Comparison of ENCODE assay signal across 16 cellular contexts in genomic region chr10:132533571-132534260, GRCh38. TPM values are rescaled to one million over a fixed set of nuclear protein-coding genes. Genes with fewer than 3 reads are reported as not detected.
DNase-seq lines count a peak whose midpoint lies in the region; ATAC-seq and TF ChIP-seq lines count a peak whose summit lies in the region.
"Had no signal": no experiment of that assay in that cellular context is flagged by ENCODE, and none has a peak within 500 bp of the region (broad histone marks: within the 10 kb centered on the region; RNA-seq: fewer than 3 reads in every experiment).

No MANE protein-coding gene starts in this region.

- WGBS in IMR-90 (ENCODE audit: extremely low coverage in 2 of 2, insufficient read length in 1 of 2), 2 experiments: 85% methylated on average over 11 of the region's 12 CpGs; no CpG with 5 or more reads in 1 of the 2 experiments
- 94% methylated on average over 12 of the region's 12 CpGs for WGBS in mesenchymal stem cell
- 96% methylated on average over 12 of the region's 12 CpGs for WGBS in smooth muscle cell (ENCODE audit: low lambda C conversion rate)

- H3K4me1 Mint-ChIP-seq in activated B cell treated with CpG ODN at 0.5 μM for 24 hours: peaks cover 17% of the 10 kb centered on the region
- peaks cover 13 to 22% (median 16%) of the 10 kb centered on the region in 3 donors for H3K4me1 Mint-ChIP-seq in CD8-positive, alpha-beta memory T cell

- no peaks in the 10 kb centered on the region for H3K27me3 Mint-ChIP-seq in activated B cell treated with CpG ODN at 0.5 μM for 24 hours
- H3K27me3 Mint-ChIP-seq in CD8-positive, alpha-beta memory T cell: peaks cover 8 to 13% of the 10 kb centered on the region in 2 donors

- no peak overlapping the region for H3K4me3 Mint-ChIP-seq in activated B cell treated with CpG ODN at 0.5 μM for 24 hours
- peak overlapping the region in 2 of 7 donors; percentile 27 to 98 for H3K4me3 Mint-ChIP-seq in CD8-positive, alpha-beta memory T cell
- H3K4me3 Mint-ChIP-seq: activated naive CD4-positive, alpha-beta T cell treated with anti-CD3 and anti-CD28 coated beads, Interleukin-2, amount 10 ng/mL, durations not matched to agents 7 days and 5 days; T-helper 1 cell treated with Interleukin-12 subunit alpha and Interleukin-12 subunit beta and Interleukin-4 antibody, amounts not matched to agents 30 μg/mL and 1 μg/mL, for 36 hours had no signal

- H3K9me3 ChIP-seq in IMR-90 (ENCODE audit: control insufficient read depth, insufficient read depth, low read length): 0 out of 2 replicates have a peak, but pooled peaks cover 2% of the 10 kb centered on the region
- peaks cover 17% of the 10 kb centered on the region for H3K9me3 ChIP-seq in mesenchymal stem cell (ENCODE audit: control insufficient read depth, low read length)
- H3K9me3 ChIP-seq in smooth muscle cell (replicated peaks; ENCODE audit: low read depth): no peaks in the 10 kb centered on the region
- H3K9me3 ChIP-seq in HAP-1: peaks cover 9% of the 10 kb centered on the region
- no peaks in the 10 kb centered on the region for H3K9me3 ChIP-seq in CD8-positive, alpha-beta memory T cell (ENCODE audit: low read length)

- peak overlapping the region in 1 of 2 experiments; percentile 15 for H2BK12ac ChIP-seq in mesenchymal stem cell (ENCODE audit: low read length in 2 of 2)

- no peak overlapping the region; the same call in 1 of the 2 replicates for H4K91ac ChIP-seq in IMR-90 (ENCODE audit: insufficient read depth, low read depth, low read length)
- H4K91ac ChIP-seq in mesenchymal stem cell (ENCODE audit: low read length): no peak overlapping the region

- no peaks in the 10 kb centered on the region for H3K36me3 ChIP-seq in IMR-90 (ENCODE audit: control insufficient read depth, insufficient read depth, low read length)
- H3K36me3 ChIP-seq in mesenchymal stem cell (ENCODE audit: control insufficient read depth in 1 of 2, insufficient read depth in 2 of 2, low read depth in 1 of 2, low read length in 2 of 2): peaks cover 0 to 3% of the 10 kb centered on the region in 2 experiments
- H3K36me3 ChIP-seq in smooth muscle cell (ENCODE audit: low read depth): no peaks in the 10 kb centered on the region
- H3K36me3 ChIP-seq in HAP-1 (replicated peaks): peaks cover 12% of the 10 kb centered on the region; the same call in 1 of the 2 replicates
- no peaks in the 10 kb centered on the region for H3K36me3 ChIP-seq in CD8-positive, alpha-beta memory T cell (ENCODE audit: insufficient read depth, low read length)
- H3K36me3 ChIP-seq: breast epithelium had no signal

- intact Hi-C loops in IMR-90 (cut with micrococcal nuclease) (no loop called here), activated B cell treated with CpG ODN at 0.5 μM for 24 hours (cut with micrococcal nuclease) (no loop called here)

- H2BK5ac ChIP-seq in IMR-90 (ENCODE audit: low read depth, low read length, poor library complexity, severe bottlenecking): no peak overlapping the region
- no peak overlapping the region for H2BK5ac ChIP-seq in mesenchymal stem cell (ENCODE audit: low read depth, low read length, poor library complexity, severe bottlenecking)

- peak overlapping the region; percentile 13; the same call in 1 of the 2 replicates for H2BK120ac ChIP-seq in IMR-90 (ENCODE audit: low read depth, low read length)
- no peak overlapping the region for H2BK120ac ChIP-seq in mesenchymal stem cell (ENCODE audit: low read depth, low read length)

- in situ Hi-C loops in IMR-90 (cut with MboI; ENCODE audit: low sequenced_read_pairs): no loop called here
- in situ Hi-C loops in HAP-1 (cut with MboI; ENCODE audit: low sequenced_read_pairs): no loop called here

- H3K14ac ChIP-seq in IMR-90 (replicated peaks; ENCODE audit: low read depth, low read length) (0 out of 2 replicates have a peak overlapping the region, but pooled peaks have one; percentile 5), mesenchymal stem cell (ENCODE audit: low read length in 2 of 2) (no peak overlapping the region)

- ATAC-seq in IMR-90 (ENCODE audit: low read depth): no peak
- ATAC-seq in activated B cell treated with CpG ODN at 0.5 μM for 24 hours (ENCODE audit: low read depth): no peak

- H3K27ac ChIP-seq in IMR-90 (ENCODE audit: insufficient read depth, low read length): no peak overlapping the region
- H3K27ac ChIP-seq in mesenchymal stem cell (ENCODE audit: low read length, poor library complexity, severe bottlenecking): no peak overlapping the region
- peak overlapping the region; percentile 73 for H3K27ac ChIP-seq in smooth muscle cell (ENCODE audit: low read depth)
- H3K27ac ChIP-seq in CD8-positive, alpha-beta memory T cell (ENCODE audit: low read depth, low read length): no peak overlapping the region
- H3K27ac ChIP-seq: breast epithelium had no signal

- no TSS peak for BruUV-seq in IMR-90 (replicated peaks; lab: Mats Ljungman, UMichigan)

- H3K27me3 ChIP-seq in IMR-90 (ENCODE audit: control insufficient read depth, insufficient read depth, low read length) (no peaks in the 10 kb centered on the region), mesenchymal stem cell (ENCODE audit: control insufficient read depth in 1 of 2, insufficient read depth in 1 of 2, low read length in 2 of 2) (peaks cover 0 to 6% of the 10 kb centered on the region in 2 experiments), smooth muscle cell (ENCODE audit: low read depth) (no peaks in the 10 kb centered on the region), HAP-1 (ENCODE audit: low read depth) (no peaks in the 10 kb centered on the region)
- no peaks in the 10 kb centered on the region for H3K27me3 ChIP-seq in CD8-positive, alpha-beta memory T cell (ENCODE audit: insufficient read depth, low read length, poor library complexity, severe bottlenecking)

- POLR2A ChIA-PET in IMR-90 (lab: Charles Lee; ENCODE audit: unreplicated experiment) (no interaction called here), activated B cell treated with CpG ODN at 0.5 μM for 24 hours (lab: Charles Lee) (no interaction called here)
- POLR2A ChIA-PET in CD8-positive, alpha-beta memory T cell (lab: Charles Lee): no interaction called here

- CTCF ChIA-PET in IMR-90 (lab: Yijun Ruan, JAX) (interaction anchor here (0.6 kb wide), 1 partner anchor 9 kb away, joined by 3 read pairs; no protein-coding TSS in a partner anchor), activated B cell treated with CpG ODN at 0.5 μM for 24 hours (lab: Charles Lee) (no interaction called here)
- CTCF ChIA-PET in CD8-positive, alpha-beta memory T cell (lab: Charles Lee): no interaction called here

- no peak overlapping the region for H3K9ac ChIP-seq in IMR-90 (ENCODE audit: low read depth, low read length)
- no peak overlapping the region for H3K9ac ChIP-seq in mesenchymal stem cell (ENCODE audit: low read length)
- H3K9ac ChIP-seq in smooth muscle cell (ENCODE audit: low read depth): peak overlapping the region; percentile 16
- H3K9ac ChIP-seq: GM23248 had no signal

- peaks cover 3% of the 10 kb centered on the region for H3K36me3 Mint-ChIP-seq in activated B cell treated with CpG ODN at 0.5 μM for 24 hours (ENCODE audit: low read depth)
- H3K36me3 Mint-ChIP-seq in CD8-positive, alpha-beta memory T cell: peaks cover 0 to 12% (median 0%) of the 10 kb centered on the region in 3 donors

- no peak overlapping the region for H3K56ac ChIP-seq in IMR-90 (ENCODE audit: extremely low read depth, insufficient read depth, low read length)

- no peak for TF ChIP-seq POLR2A in IMR-90 (IDR thresholded peaks at IDR 0.05; ENCODE audit: low read depth, low read length)

- 0 out of 2 replicates have a peak overlapping the region, but pooled peaks have one; percentile 3 for H3K23ac ChIP-seq in IMR-90 (ENCODE audit: low read depth, low read length)
- no peak overlapping the region for H3K23ac ChIP-seq in mesenchymal stem cell (ENCODE audit: low read length in 2 of 2)

- no peak for TF ChIP-seq CTCF in IMR-90 (conservative IDR thresholded peaks at IDR 0.05; ENCODE audit: low read depth, low read length)
- no peak for TF ChIP-seq CTCF in activated B cell treated with CpG ODN at 0.5 μM for 24 hours (IDR thresholded peaks at IDR 0.05)
- no peak for TF ChIP-seq CTCF in smooth muscle cell (IDR thresholded peaks at IDR 0.05; ENCODE audit: borderline replicate concordance, insufficient read depth, poor library complexity, severe bottlenecking)
- TF ChIP-seq CTCF in foreskin fibroblast (IDR thresholded peaks at IDR 0.05; ENCODE audit: low read depth, low read length): no peak

- H3K79me1 ChIP-seq in IMR-90 (ENCODE audit: low read depth in 1 of 2, low read length in 2 of 2): peaks cover 20 to 50% of the 10 kb centered on the region in 2 experiments
- peaks cover 9% of the 10 kb centered on the region for H3K79me1 ChIP-seq in mesenchymal stem cell (replicated peaks; ENCODE audit: low read length, poor library complexity, severe bottlenecking)

- H3K4me1 ChIP-seq in IMR-90 (ENCODE audit: control insufficient read depth, insufficient read depth, low read length) (peaks cover 13% of the 10 kb centered on the region), mesenchymal stem cell (ENCODE audit: control insufficient read depth, insufficient read depth, low read depth, low read length) (peaks cover 35% of the 10 kb centered on the region), smooth muscle cell (ENCODE audit: low read depth) (peaks cover 9% of the 10 kb centered on the region), HAP-1 (peaks cover 25% of the 10 kb centered on the region)
- peaks cover 12% of the 10 kb centered on the region for H3K4me1 ChIP-seq in CD8-positive, alpha-beta memory T cell (ENCODE audit: insufficient read depth, low read length)
- H3K4me1 ChIP-seq: breast epithelium had no signal

- DNase-seq in IMR-90 (no peak), activated B cell treated with CpG ODN at 0.5 μM for 24 hours (peak; percentile 7), mesenchymal stem cell (no peak), smooth muscle cell (lab: John Stamatoyannopoulos, UW; ENCODE audit: unreplicated experiment) (no peak), foreskin fibroblast (no peak), HAP-1 (ENCODE audit: low spot score in 2 of 2) (no peak)
- DNase-seq in CD8-positive, alpha-beta memory T cell: no peak
- DNase-seq: activated CD4-positive, CD25-positive, alpha-beta regulatory T cell; activated naive CD4-positive, alpha-beta T cell treated with anti-CD3 and anti-CD28 coated beads, Interleukin-2, amount 10 ng/mL, durations not matched to agents 7 days and 5 days; effector CD4-positive, alpha-beta T cell; Karpas-422; NCI-H1417 treated with DMSO at 0.1 percent for 48 hours; RPMI8226 had no signal

- H2AFZ ChIP-seq in IMR-90 (replicated peaks; ENCODE audit: low read length, poor library complexity): no peak overlapping the region
- no peak overlapping the region for H2AFZ ChIP-seq in mesenchymal stem cell (ENCODE audit: low read depth, low read length)
- H2AFZ ChIP-seq in smooth muscle cell (ENCODE audit: low read depth): no peak overlapping the region
- H2AFZ ChIP-seq: GM23248 had no signal

- H3K9me3 Mint-ChIP-seq in activated B cell treated with CpG ODN at 0.5 μM for 24 hours: peaks cover 8% of the 10 kb centered on the region
- H3K9me3 Mint-ChIP-seq in CD8-positive, alpha-beta memory T cell: peaks cover 10 to 22% (median 19%) of the 10 kb centered on the region in 5 donors

- peaks cover 4% of the 10 kb centered on the region for H3F3A ChIP-seq in smooth muscle cell (ENCODE audit: low read depth)

- peaks cover 25% of the 10 kb centered on the region for H3K9me1 ChIP-seq in IMR-90 (ENCODE audit: insufficient read depth, low read length)

- H3K4me3 ChIP-seq in IMR-90 (ENCODE audit: insufficient read depth, low read depth, low read length): no peak overlapping the region
- no peak overlapping the region for H3K4me3 ChIP-seq in mesenchymal stem cell (ENCODE audit: insufficient read depth in 1 of 2, low read depth in 1 of 2, low read length in 2 of 2)
- no peak overlapping the region for H3K4me3 ChIP-seq in smooth muscle cell
- no peak overlapping the region for H3K4me3 ChIP-seq in foreskin fibroblast (ENCODE audit: low read depth in 1 of 2, low read length in 2 of 2)
- H3K4me3 ChIP-seq in HAP-1: no peak overlapping the region
- H3K4me3 ChIP-seq in CD8-positive, alpha-beta memory T cell (ENCODE audit: low read length): no peak overlapping the region
- H3K4me3 ChIP-seq: breast epithelium had no signal

- dilution Hi-C loops in IMR-90 (cut with HindIII; ENCODE audit: low sequenced_read_pairs, unreplicated experiment): no loop called here

- H3K4ac ChIP-seq in IMR-90 (ENCODE audit: low read depth, low read length) (peak overlapping the region; percentile 6), mesenchymal stem cell (ENCODE audit: low read depth in 1 of 2, low read length in 2 of 2) (no peak overlapping the region)

- H3K18ac ChIP-seq in IMR-90 (ENCODE audit: low read depth, low read length): no peak overlapping the region
- H3K18ac ChIP-seq in mesenchymal stem cell (ENCODE audit: low read depth in 1 of 2, low read length in 2 of 2): no peak overlapping the region

- TF ChIP-seq RAD21 in IMR-90 (IDR thresholded peaks at IDR 0.05; ENCODE audit: low read length): no peak

- H4K8ac ChIP-seq in IMR-90 (ENCODE audit: low read depth in 2 of 2, low read length in 2 of 2) (no peak overlapping the region), mesenchymal stem cell (ENCODE audit: low read length) (no peak overlapping the region)

- H4K5ac ChIP-seq in IMR-90 (ENCODE audit: low read depth, low read length): no peak overlapping the region

- H2AK9ac ChIP-seq in IMR-90 (replicated peaks; ENCODE audit: low read depth, low read length, poor library complexity): no peak overlapping the region

- H2AK5ac ChIP-seq in IMR-90 (ENCODE audit: low read depth, low read length): peak overlapping the region; percentile 29
- peak overlapping the region; percentile 64 for H2AK5ac ChIP-seq in mesenchymal stem cell (ENCODE audit: low read length, severe bottlenecking)

- H3K4me2 ChIP-seq in IMR-90 (ENCODE audit: low read depth, low read length) (no peak overlapping the region), mesenchymal stem cell (ENCODE audit: low read length, poor library complexity, severe bottlenecking) (no peak overlapping the region), smooth muscle cell (no peak overlapping the region)

- peaks cover 6% of the 10 kb centered on the region; the same call in 1 of the 2 replicates for H4K20me1 ChIP-seq in IMR-90 (ENCODE audit: insufficient read depth, low read length)
- H4K20me1 ChIP-seq in smooth muscle cell (ENCODE audit: low read depth): peaks cover 7% of the 10 kb centered on the region

- H3K79me2 ChIP-seq in smooth muscle cell (ENCODE audit: low read depth): peaks cover 8% of the 10 kb centered on the region

- no peak overlapping the region for H3K27ac Mint-ChIP-seq in activated B cell treated with CpG ODN at 0.5 μM for 24 hours
- peak overlapping the region in 1 of 8 donors; percentile 11 for H3K27ac Mint-ChIP-seq in CD8-positive, alpha-beta memory T cell
- H3K27ac Mint-ChIP-seq: activated naive CD4-positive, alpha-beta T cell treated with anti-CD3 and anti-CD28 coated beads, Interleukin-2, amount 10 ng/mL, durations not matched to agents 7 days and 5 days; T-helper 1 cell treated with Interleukin-12 subunit alpha and Interleukin-12 subunit beta and Interleukin-4 antibody, amounts not matched to agents 30 μg/mL and 1 μg/mL, for 36 hours had no signal

- H2BK20ac ChIP-seq in IMR-90 (ENCODE audit: low read depth, low read length): peak overlapping the region; percentile 64

- no peak overlapping the region for H2BK15ac ChIP-seq in IMR-90 (ENCODE audit: low read depth, low read length)
- H2BK15ac ChIP-seq in mesenchymal stem cell (ENCODE audit: low read depth, poor library complexity, severe bottlenecking): no peak overlapping the region

RNA-seq across cellular contexts. Expression of gene INPP5A, which starts 3.9 kb away (rescaled TPM):
- total RNA-seq in IMR-90 (2012; rRNA removed) (31.7 and 36.7 TPM in 2 replicates), activated B cell treated with CpG ODN at 0.5 μM for 24 hours (20.5 and 24.9 TPM in 2 replicates), smooth muscle cell (48.0 and 65.9 TPM in 2 replicates)
- polyA plus RNA-seq in IMR-90 (2012; rRNA removed) (20.6 and 21.4 TPM in 2 replicates), smooth muscle cell (49.1 and 55.9 TPM in 2 replicates)
- polyA plus RNA-seq in IMR-90 (2012; cell fraction: cytosol; rRNA removed): 15.9 and 20.4 TPM in 2 replicates
- polyA plus RNA-seq in IMR-90 (2012; cell fraction: nucleus; rRNA removed; ENCODE audit: low replicate concordance): 12.2 and 16.8 TPM in 2 replicates
- 31.4 TPM for polyA plus RNA-seq in mesenchymal stem cell (2013, experiment 1 of 2)
- 32.2 TPM for polyA plus RNA-seq in mesenchymal stem cell (2013, experiment 2 of 2)
- 1 to 10 TPM; 4.8 to 6.1 TPM for total RNA-seq in CD8-positive, alpha-beta memory T cell
- 1.1 TPM for polyA plus RNA-seq in CD8-positive, alpha-beta memory T cell
